ENCODE assay signal across 21 cellular contexts in genomic region chr12:71878208-71878607, GRCh38.
"Had no signal": no experiment of that assay in that cellular context is flagged by ENCODE, and none has a peak within 500 bp of the region (broad histone marks: within the 10 kb centered on the region; RNA-seq: fewer than 3 reads in every experiment).

No MANE protein-coding gene starts in this region.

- H3K9me3 Mint-ChIP-seq: dendritic cell treated with granulocyte-macrophage colony-stimulating factor and Interleukin-4, amounts not matched to agents 40 ng/mL and 50 ng/mL, for 4 days; effector memory CD8-positive, alpha-beta T cell; naive thymus-derived CD4-positive, alpha-beta T cell; stimulated activated memory B cell treated with anti-CD40 and anti-IgM and Interleukin-4, amounts not matched to agents 10 μg/mL and 1 μg/mL and 100 μg/mL, for 72 hours; stimulated activated naive CD8-positive, alpha-beta T cell treated with anti-CD3 and anti-CD28 coated beads, Interleukin-15, Interleukin-2, amounts not matched to agents 100 ng/mL and 50 ng/mL, for 24 hours had no signal

- H3K27ac Mint-ChIP-seq: dendritic cell treated with granulocyte-macrophage colony-stimulating factor and Interleukin-4, amounts not matched to agents 40 ng/mL and 50 ng/mL, for 4 days; stimulated activated naive CD8-positive, alpha-beta T cell treated with anti-CD3 and anti-CD28 coated beads, Interleukin-15, Interleukin-2, amounts not matched to agents 100 ng/mL and 50 ng/mL, for 24 hours had no signal

- H3K4me3 ChIP-seq: esophagus muscularis mucosa, gastrocnemius medialis, heart right ventricle, left ventricle myocardium inferior, lung, pancreas, prostate gland, spleen, tibial artery had no signal

- H3K27me3 Mint-ChIP-seq: dendritic cell treated with granulocyte-macrophage colony-stimulating factor and Interleukin-4, amounts not matched to agents 40 ng/mL and 50 ng/mL, for 4 days; effector memory CD8-positive, alpha-beta T cell; naive thymus-derived CD4-positive, alpha-beta T cell; stimulated activated memory B cell treated with anti-CD40 and anti-IgM and Interleukin-4, amounts not matched to agents 10 μg/mL and 1 μg/mL and 100 μg/mL, for 72 hours; stimulated activated naive CD8-positive, alpha-beta T cell treated with anti-CD3 and anti-CD28 coated beads, Interleukin-15, Interleukin-2, amounts not matched to agents 100 ng/mL and 50 ng/mL, for 24 hours had no signal

- H3K4me3 Mint-ChIP-seq: dendritic cell treated with granulocyte-macrophage colony-stimulating factor and Interleukin-4, amounts not matched to agents 40 ng/mL and 50 ng/mL, for 4 days; effector memory CD8-positive, alpha-beta T cell; naive thymus-derived CD4-positive, alpha-beta T cell; stimulated activated memory B cell treated with anti-CD40 and anti-IgM and Interleukin-4, amounts not matched to agents 10 μg/mL and 1 μg/mL and 100 μg/mL, for 72 hours; stimulated activated naive CD8-positive, alpha-beta T cell treated with anti-CD3 and anti-CD28 coated beads, Interleukin-15, Interleukin-2, amounts not matched to agents 100 ng/mL and 50 ng/mL, for 24 hours had no signal

- ATAC-seq: effector memory CD8-positive, alpha-beta T cell; gastrocnemius medialis; heart right ventricle; naive thymus-derived CD4-positive, alpha-beta T cell; sciatic nerve; stimulated activated memory B cell treated with anti-CD40 and anti-IgM and Interleukin-4, amounts not matched to agents 10 μg/mL and 1 μg/mL and 100 μg/mL, for 72 hours had no signal

- H3K9me3 ChIP-seq: esophagus muscularis mucosa, gastrocnemius medialis, heart right ventricle, left ventricle myocardium inferior, pancreas, prostate gland, spleen, tibial artery had no signal

- DNase-seq: effector memory CD8-positive, alpha-beta T cell; gastrocnemius medialis; heart right ventricle; islet precursor cell; left ventricle myocardium inferior; naive thymus-derived CD4-positive, alpha-beta T cell; nucleus accumbens; pancreas; spleen; stimulated activated CD4-positive, alpha-beta T cell treated with anti-CD3 and anti-CD28 coated beads, Interleukin-15, amount 100 ng/mL, for 24 hours; stimulated activated CD4-positive, alpha-beta T cell treated with anti-CD3 and anti-CD28 coated beads, Interleukin-1b, Interleukin-23, amount 100 ng/mL, for 48 hours; stimulated activated CD4-positive, alpha-beta T cell treated with anti-CD3 and anti-CD28 coated beads, Interleukin-4, amount 100 ng/mL, for 24 hours; tibial artery had no signal

- H3K36me3 ChIP-seq: prostate gland had no signal

- H3K27ac ChIP-seq: epithelial cell of prostate, esophagus muscularis mucosa, gastrocnemius medialis, heart right ventricle, left ventricle myocardium inferior, pancreas, prostate gland, spleen had no signal
